Comparison of ENCODE assay signal across 8 cellular contexts in the genomic region with DNA sequence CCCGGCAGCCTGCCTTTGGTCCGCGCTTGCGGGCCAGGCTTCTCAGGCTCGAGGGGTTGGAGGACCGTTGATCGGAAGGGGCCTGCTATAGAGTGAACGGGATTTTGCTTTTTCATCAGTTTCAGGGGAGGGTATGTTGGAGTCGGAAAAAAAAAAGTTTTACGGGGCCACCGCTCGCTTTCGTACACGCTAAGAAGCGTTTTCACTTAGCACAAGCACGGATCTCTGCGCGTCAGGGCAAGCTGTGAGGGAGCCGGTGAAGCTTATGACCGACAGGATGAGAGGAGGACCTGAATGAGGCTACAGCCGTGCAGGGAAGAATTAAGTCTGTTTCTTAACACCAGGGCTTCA. TPM values are rescaled to one million over a fixed set of nuclear protein-coding genes. Genes with fewer than 3 reads are reported as not detected.
A peak's percentile ranks its signal among the peaks of the same experiment; 100 is the strongest.
DNase-seq lines count a peak whose midpoint lies in the region; ATAC-seq and TF ChIP-seq lines count a peak whose summit lies in the region.

No MANE protein-coding gene starts in this region.

- peak overlapping the region; percentile 82 for H3K4me2 ChIP-seq in SU-DHL-6 (ENCODE audit: low read depth, low read length, poor library complexity, severe bottlenecking)
- peak overlapping the region; percentile 89 for H3K4me2 ChIP-seq in osteoblast (ENCODE audit: insufficient read depth, low read length)

- peaks cover 24% of the 10 kb centered on the region for H3K4me1 ChIP-seq in osteoblast (ENCODE audit: insufficient read depth, low read length)

- peak; percentile 47 for DNase-seq in NCI-H82 (lab: John Stamatoyannopoulos, UW)
- no peak for DNase-seq in NCI-H82 treated with DMSO at 0.1 percent for 48 hours (lab: John Stamatoyannopoulos, UW; ENCODE audit: unreplicated experiment)
- DNase-seq in epithelial cell of prostate (ENCODE audit: low read depth, low spot score): no peak
- DNase-seq in osteoblast (ENCODE audit: insufficient read length, low spot score, missing footprints): no peak
- DNase-seq in KG1 (lab: John Stamatoyannopoulos, UW): no peak
- DNase-seq in HPDE6-E6E7 (ENCODE audit: extremely low spot score): no peak

- H2AFZ ChIP-seq in SU-DHL-6 (ENCODE audit: low read depth, low read length, severe bottlenecking) (peak overlapping the region; percentile 93), osteoblast (ENCODE audit: low read length) (peak overlapping the region; percentile 96)

- no peaks in the 10 kb centered on the region for H3K9me3 ChIP-seq in SU-DHL-6 (ENCODE audit: insufficient read depth, low read length)
- no peaks in the 10 kb centered on the region for H3K9me3 ChIP-seq in osteoblast (ENCODE audit: low read depth, low read length)

- peak overlapping the region; percentile 69 for H3K27ac ChIP-seq in SU-DHL-6 (ENCODE audit: low read depth, low read length)
- H3K27ac ChIP-seq in epithelial cell of prostate: peak overlapping the region; percentile 86
- H3K27ac ChIP-seq in osteoblast (ENCODE audit: low read depth, low read length): peak overlapping the region; percentile 88

- H3K36me3 ChIP-seq in SU-DHL-6 (ENCODE audit: low read length): no peaks in the 10 kb centered on the region
- H3K36me3 ChIP-seq in osteoblast (ENCODE audit: insufficient read depth, low read length): peaks cover 2% of the 10 kb centered on the region

- H3F3A ChIP-seq in SU-DHL-6 (ENCODE audit: insufficient read depth): no peaks in the 10 kb centered on the region

- H3K79me2 ChIP-seq in SU-DHL-6 (ENCODE audit: insufficient read depth, low read length) (peaks cover 70% of the 10 kb centered on the region), osteoblast (ENCODE audit: insufficient read depth, low read length) (peaks cover 82% of the 10 kb centered on the region)

- peak overlapping the region; percentile 99 for H3K4me3 ChIP-seq in SU-DHL-6 (ENCODE audit: insufficient read depth, low read length, poor library complexity, severe bottlenecking)
- H3K4me3 ChIP-seq in osteoblast (ENCODE audit: insufficient read depth, low read length): peak overlapping the region; percentile 98

- no peaks in the 10 kb centered on the region for H3K27me3 ChIP-seq in SU-DHL-6 (ENCODE audit: low read length)
- H3K27me3 ChIP-seq in osteoblast (ENCODE audit: insufficient read depth, low read length): no peaks in the 10 kb centered on the region

- ATAC-seq in HG02852 (IDR thresholded peaks at IDR 0.05; ENCODE audit: unreplicated experiment): peak; percentile 9

- no peak for TF ChIP-seq CTCF in SU-DHL-6 (IDR thresholded peaks at IDR 0.05; ENCODE audit: insufficient read depth, low read length, poor library complexity, severe bottlenecking)
- no peak for TF ChIP-seq CTCF in osteoblast (IDR thresholded peaks at IDR 0.05; ENCODE audit: extremely low read depth, low read depth, low read length)

- no peaks in the 10 kb centered on the region for H3K9me2 ChIP-seq in SU-DHL-6 (replicated peaks; ENCODE audit: insufficient read depth, low read length)

- peak overlapping the region; percentile 95 for H3K9ac ChIP-seq in SU-DHL-6 (ENCODE audit: low read length)

- H4K20me1 ChIP-seq in SU-DHL-6 (ENCODE audit: low read depth, low read length) (peaks cover 4% of the 10 kb centered on the region; the same call in 1 of the 2 replicates), osteoblast (ENCODE audit: insufficient read depth, low read length) (peaks cover 11% of the 10 kb centered on the region)

RNA-seq across cellular contexts. Expression of a gene that starts 0.4 kb away (rescaled TPM):
- 34.5 and 38.4 TPM in 2 replicates for total RNA-seq in osteoblast

RNA-seq across cellular contexts. Expression of a gene that starts 0.6 kb away (rescaled TPM):
- 30.8 and 32.4 TPM in 2 replicates for total RNA-seq in osteoblast

RNA-seq across cellular contexts. Expression of a gene that starts 50.5 kb away (rescaled TPM):
- total RNA-seq in osteoblast: 52.1 and 56.6 TPM in 2 replicates
